ENCODE assay signal across 1 cellular context in the genomic region with DNA sequence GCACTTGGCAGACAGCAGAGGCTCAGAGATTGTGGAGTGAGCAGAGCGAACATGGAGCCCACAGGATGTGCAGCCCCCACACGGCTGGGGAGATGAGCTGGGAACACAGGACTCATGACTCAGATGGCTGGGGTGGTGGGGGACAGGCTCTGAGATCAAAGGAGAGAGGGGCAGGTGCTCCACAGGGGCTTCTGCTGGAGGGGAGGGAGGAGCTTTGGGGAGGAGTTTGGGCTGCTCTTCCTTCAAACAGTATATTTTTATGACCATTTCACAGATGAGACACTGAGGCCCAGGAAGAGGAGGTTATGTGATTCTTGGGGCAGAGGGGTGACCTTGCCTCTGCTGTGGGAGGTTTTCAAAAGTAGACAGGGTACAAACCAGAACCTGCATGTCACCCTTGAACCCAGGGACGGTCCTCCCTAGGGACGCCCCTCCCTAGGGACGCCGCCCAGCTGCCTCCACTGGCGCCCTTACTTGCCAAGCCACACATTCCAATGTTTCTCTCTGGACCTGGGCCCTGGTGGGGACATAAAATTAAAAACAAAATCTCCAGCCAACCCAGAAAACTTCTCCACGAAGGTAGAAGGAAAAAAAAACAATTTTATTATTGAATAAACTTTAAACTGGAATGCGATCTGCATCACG.
TF ChIP-seq lines count a peak whose summit lies in the region.

No MANE protein-coding gene starts in this region.

TF ChIP-seq in GM23338, 12 proteins besides CTCF, POLR2A, EP300 and RAD21:
- TF ChIP-seq ZNF462 (CRISPR knock-in tag; IDR thresholded peaks at IDR 0.05) (no peak), CREB1 (CRISPR knock-in tag; IDR thresholded peaks at IDR 0.05; ENCODE audit: low read depth) (no peak), POLR2AphosphoS5 (IDR thresholded peaks at IDR 0.05; ENCODE audit: low read depth) (no peak), JUNB (IDR thresholded peaks at IDR 0.05; ENCODE audit: unreplicated experiment) (no peak), EZH2 (IDR thresholded peaks at IDR 0.05; ENCODE audit: low read depth, unreplicated experiment) (no peak), STAT1 (IDR thresholded peaks at IDR 0.05; ENCODE audit: unreplicated experiment) (no peak), EZH2phosphoT487 (IDR thresholded peaks at IDR 0.05; ENCODE audit: unreplicated experiment) (no peak), ZNF114 (CRISPR knock-in tag; IDR thresholded peaks at IDR 0.05) (no peak), REST (IDR thresholded peaks at IDR 0.05; ENCODE audit: unreplicated experiment) (no peak)
- TF ChIP-seq, protein P1, sequence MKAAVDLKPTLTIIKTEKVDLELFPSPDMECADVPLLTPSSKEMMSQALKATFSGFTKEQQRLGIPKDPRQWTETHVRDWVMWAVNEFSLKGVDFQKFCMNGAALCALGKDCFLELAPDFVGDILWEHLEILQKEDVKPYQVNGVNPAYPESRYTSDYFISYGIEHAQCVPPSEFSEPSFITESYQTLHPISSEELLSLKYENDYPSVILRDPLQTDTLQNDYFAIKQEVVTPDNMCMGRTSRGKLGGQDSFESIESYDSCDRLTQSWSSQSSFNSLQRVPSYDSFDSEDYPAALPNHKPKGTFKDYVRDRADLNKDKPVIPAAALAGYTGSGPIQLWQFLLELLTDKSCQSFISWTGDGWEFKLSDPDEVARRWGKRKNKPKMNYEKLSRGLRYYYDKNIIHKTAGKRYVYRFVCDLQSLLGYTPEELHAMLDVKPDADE (IDR thresholded peaks at IDR 0.05), result no peak
